ENCODE assay signal across 17 cellular contexts in genomic region chr21:45141507-45141906, GRCh38.
DNase-seq lines count a peak whose midpoint lies in the region; ATAC-seq and TF ChIP-seq lines count a peak whose summit lies in the region.
"Had no signal": no experiment of that assay in that cellular context is flagged by ENCODE, and none has a peak within 500 bp of the region (broad histone marks: within the 10 kb centered on the region; RNA-seq: fewer than 3 reads in every experiment).

No MANE protein-coding gene starts in this region.

- H3K27ac ChIP-seq in coronary artery (no peak overlapping the region), tibial artery (peak overlapping the region; percentile 51 to 77)
- H3K27ac ChIP-seq: BLaER1 treated with 17β-estradiol and CSF1 and Interleukin-3, amounts not matched to agents 10 nM and 100 nM had no signal

- H3K27ac Mint-ChIP-seq in osteocyte (ENCODE audit: unreplicated experiment), result no peak overlapping the region
- H3K27ac Mint-ChIP-seq in effector memory CD8-positive, alpha-beta T cell, result no peak overlapping the region
- H3K27ac Mint-ChIP-seq: CD4-positive, CD25-positive, alpha-beta regulatory T cell; HFFc6 had no signal

- intact Hi-C loops in cardiac septum (cut with DNase I), result loop anchor here (5.0 kb wide), 1 partner anchor 151 kb away; no protein-coding TSS in a partner anchor
- intact Hi-C loops in Right ventricle myocardium inferior (cut with DNase I), result loop anchor here (5.0 kb wide), 1 partner anchor 296 kb away; no protein-coding TSS in a partner anchor
- intact Hi-C loops in tibial artery (cut with DNase I; ENCODE audit: low total_unique reads), result no loop called here

- no peaks in the 10 kb centered on the region for H3K27me3 Mint-ChIP-seq in osteocyte (ENCODE audit: unreplicated experiment)
- H3K27me3 Mint-ChIP-seq in effector memory CD8-positive, alpha-beta T cell, result no peaks in the 10 kb centered on the region
- H3K27me3 Mint-ChIP-seq: CD4-positive, CD25-positive, alpha-beta regulatory T cell had no signal

- H3K4me1 Mint-ChIP-seq in osteocyte (ENCODE audit: unreplicated experiment), result peaks cover 49% of the 10 kb centered on the region
- H3K4me1 Mint-ChIP-seq in effector memory CD8-positive, alpha-beta T cell (ENCODE audit: low read depth in 2 of 2), result peaks cover 19 to 22% of the 10 kb centered on the region in 2 donors

- no peaks in the 10 kb centered on the region for H3K9me3 ChIP-seq in tibial artery
- H3K9me3 ChIP-seq: BLaER1 treated with 17β-estradiol and CSF1 and Interleukin-3, amounts not matched to agents 10 nM and 100 nM; HAP-1 had no signal

- H3K36me3 ChIP-seq in tibial artery, result peaks cover 23 to 28% (median 25%) of the 10 kb centered on the region in 3 donors
- H3K36me3 ChIP-seq: HAP-1 had no signal

- H3K27me3 ChIP-seq in tibial artery, result no peaks in the 10 kb centered on the region

- ATAC-seq in Right ventricle myocardium inferior (no peak), GM18502 (IDR thresholded peaks at IDR 0.05; ENCODE audit: poor library complexity, unreplicated experiment) (no peak)
- no peak for ATAC-seq in effector memory CD8-positive, alpha-beta T cell (replicated peaks)
- ATAC-seq: GM12878, HepG2 had no signal

- peak; percentile 20 for DNase-seq in cardiac septum (ENCODE audit: low spot score)
- no peak for DNase-seq in Right ventricle myocardium inferior (ENCODE audit: missing footprints)
- peak; percentile 50 for DNase-seq in coronary artery (ENCODE audit: low spot score)
- DNase-seq in osteocyte (ENCODE audit: extremely low spot score, unreplicated experiment), result peak; percentile 54
- DNase-seq in tibial artery, result no peak
- DNase-seq in NCI-H510A treated with DMSO at 0.1 percent for 48 hours (lab: John Stamatoyannopoulos, UW), result no peak
- DNase-seq in effector memory CD8-positive, alpha-beta T cell, result no peak
- DNase-seq: ACHN; CD4-positive, CD25-positive, alpha-beta regulatory T cell; DMS 273 treated with DMSO at 0.1 percent for 48 hours; GOT3; HFFc6 had no signal

- no peak for TF ChIP-seq CTCF in coronary artery (IDR thresholded peaks at IDR 0.05)
- no peak for TF ChIP-seq CTCF in osteocyte (IDR thresholded peaks at IDR 0.05)
- TF ChIP-seq CTCF in tibial artery (IDR thresholded peaks at IDR 0.05), result no peak

- peaks cover 25% of the 10 kb centered on the region for H3K36me3 Mint-ChIP-seq in osteocyte (ENCODE audit: unreplicated experiment)
- H3K36me3 Mint-ChIP-seq in effector memory CD8-positive, alpha-beta T cell (ENCODE audit: insufficient read depth), result peaks cover 14% of the 10 kb centered on the region

- H3K4me1 ChIP-seq in tibial artery, result peaks cover 0 to 95% (median 41%) of the 10 kb centered on the region in 4 donors
- H3K4me1 ChIP-seq: HAP-1 had no signal

- H3K4me3 Mint-ChIP-seq in osteocyte (ENCODE audit: unreplicated experiment), result no peak overlapping the region
- no peak overlapping the region for H3K4me3 Mint-ChIP-seq in effector memory CD8-positive, alpha-beta T cell
- H3K4me3 Mint-ChIP-seq: CD4-positive, CD25-positive, alpha-beta regulatory T cell; HFFc6 had no signal

- H3K9me3 Mint-ChIP-seq in osteocyte (ENCODE audit: unreplicated experiment), result no peaks in the 10 kb centered on the region
- H3K9me3 Mint-ChIP-seq in effector memory CD8-positive, alpha-beta T cell, result no peaks in the 10 kb centered on the region
- H3K9me3 Mint-ChIP-seq: HFFc6 had no signal

- no peak overlapping the region for H3K4me3 ChIP-seq in coronary artery
- H3K4me3 ChIP-seq in tibial artery, result no peak overlapping the region
- H3K4me3 ChIP-seq: BLaER1 treated with 17β-estradiol and CSF1 and Interleukin-3, amounts not matched to agents 10 nM and 100 nM; GM12878; HAP-1 had no signal

Comparison
In these comparisons a context has a peak if more than half of its experiments do, and no peak if none do; other contexts are left out.
1. DNase-seq: peak in cardiac septum (single experiment), coronary artery (single experiment) and osteocyte (single experiment); none in Right ventricle myocardium inferior (single experiment), tibial artery (0 of 2), NCI-H510A treated with DMSO at 0.1 percent for 48 hours (single experiment) and effector memory CD8-positive, alpha-beta T cell (0 of 3).
2. H3K27ac ChIP-seq: peak in tibial artery (2 of 2); none in coronary artery (0 of 2).